15 cellular contexts compared by ENCODE assay signal in the genomic region with DNA sequence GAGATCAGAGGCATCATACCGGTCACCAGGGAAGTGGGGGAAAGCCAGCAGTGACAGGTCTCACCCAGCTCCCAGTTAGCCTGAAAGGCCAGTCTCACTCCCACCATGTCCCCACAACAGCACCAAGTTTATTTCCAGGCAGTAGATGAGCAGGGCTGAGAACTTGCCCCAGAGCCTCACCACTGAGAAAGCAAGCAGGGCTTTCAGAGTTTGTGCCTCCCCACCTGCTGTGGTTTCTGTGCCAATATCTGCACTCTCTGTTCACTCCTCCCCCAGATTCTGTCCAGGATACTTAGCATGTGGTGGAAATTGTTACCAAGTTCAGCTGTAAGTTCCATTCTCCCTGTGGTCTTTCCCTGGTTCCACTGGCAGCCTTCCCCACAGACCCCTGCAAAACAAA.
A peak's percentile ranks its signal among the peaks of the same experiment; 100 is the strongest.
DNase-seq lines count a peak whose midpoint lies in the region; ATAC-seq and TF ChIP-seq lines count a peak whose summit lies in the region.
"Had no signal": no experiment of that assay in that cellular context is flagged by ENCODE, and none has a peak within 500 bp of the region (broad histone marks: within the 10 kb centered on the region; RNA-seq: fewer than 3 reads in every experiment).

No MANE protein-coding gene starts in this region.

- WGBS in gastroesophageal sphincter (ENCODE audit: low coverage in 1 of 2), 2 donors = no CpG with 5 or more reads among the region's 1 CpG

- CTCF ChIA-PET in CD8-positive, alpha-beta memory T cell (lab: Charles Lee) = no interaction called here

- no peaks in the 10 kb centered on the region for H3K9me3 ChIP-seq in CD8-positive, alpha-beta memory T cell (ENCODE audit: low read length)
- H3K9me3 ChIP-seq in gastroesophageal sphincter (no peaks in the 10 kb centered on the region), Karpas-422 (ENCODE audit: low read length) (no peaks in the 10 kb centered on the region), neural progenitor cell (ENCODE audit: low read depth) (no peaks in the 10 kb centered on the region)

- no peaks in the 10 kb centered on the region for H4K20me1 ChIP-seq in Karpas-422 (ENCODE audit: insufficient read depth, low read depth, low read length)
- no peaks in the 10 kb centered on the region for H4K20me1 ChIP-seq in neural progenitor cell (ENCODE audit: low read depth)

- TF ChIP-seq CTCF in gastroesophageal sphincter (IDR thresholded peaks at IDR 0.05) = no peak
- no peak for TF ChIP-seq CTCF in neural progenitor cell (IDR thresholded peaks at IDR 0.05)

- H3K4me3 Mint-ChIP-seq in CD8-positive, alpha-beta memory T cell = no peak overlapping the region
- H3K4me3 Mint-ChIP-seq in neural progenitor cell = no peak overlapping the region
- H3K4me3 Mint-ChIP-seq: CD14-positive monocyte, GM23338 had no signal

- H2AFZ ChIP-seq in Karpas-422 (ENCODE audit: low read length) = no peak overlapping the region
- no peak overlapping the region for H2AFZ ChIP-seq in neural progenitor cell (replicated peaks)
- H2AFZ ChIP-seq: GM23338 had no signal

- POLR2A ChIA-PET in CD8-positive, alpha-beta memory T cell (lab: Charles Lee) = no interaction called here

- H3K4me2 ChIP-seq in Karpas-422 (ENCODE audit: low read depth, low read length, poor library complexity, severe bottlenecking) (no peak overlapping the region), neural progenitor cell (no peak overlapping the region)
- H3K4me2 ChIP-seq: GM23338 had no signal

- H3K79me2 ChIP-seq in Karpas-422 (ENCODE audit: low read length) = no peaks in the 10 kb centered on the region
- H3K79me2 ChIP-seq in neural progenitor cell (ENCODE audit: low read depth) = no peaks in the 10 kb centered on the region

- peak; percentile 41 for ATAC-seq in GM18909 (IDR thresholded peaks at IDR 0.05; ENCODE audit: poor library complexity, unreplicated experiment)
- peak; percentile 49 for ATAC-seq in HG03432 (IDR thresholded peaks at IDR 0.05; ENCODE audit: unreplicated experiment)
- ATAC-seq in gastroesophageal sphincter = no peak
- ATAC-seq in GM18873 (IDR thresholded peaks at IDR 0.05; ENCODE audit: low FRiP score, unreplicated experiment) = no peak
- ATAC-seq: GM23338 had no signal

- no peaks in the 10 kb centered on the region for H3K27me3 ChIP-seq in CD8-positive, alpha-beta memory T cell (ENCODE audit: insufficient read depth, low read length, poor library complexity, severe bottlenecking)
- H3K27me3 ChIP-seq in gastroesophageal sphincter (no peaks in the 10 kb centered on the region), Karpas-422 (ENCODE audit: low read length) (no peaks in the 10 kb centered on the region), neural progenitor cell (no peaks in the 10 kb centered on the region)

- DNase-seq in CD8-positive, alpha-beta memory T cell = no peak
- peak; percentile 77 for DNase-seq in OCI-M1 (lab: John Stamatoyannopoulos, UW)
- no peak for DNase-seq in Karpas-422
- no peak for DNase-seq in neural progenitor cell (ENCODE audit: low spot score)
- DNase-seq: DMS53, GF-D8, H7, KBM-7 had no signal

- H3K36me3 Mint-ChIP-seq in CD8-positive, alpha-beta memory T cell = no peaks in the 10 kb centered on the region
- H3K36me3 Mint-ChIP-seq in neural progenitor cell = no peaks in the 10 kb centered on the region
- H3K36me3 Mint-ChIP-seq: CD14-positive monocyte had no signal

- H3K27me3 Mint-ChIP-seq in CD8-positive, alpha-beta memory T cell = no peaks in the 10 kb centered on the region
- H3K27me3 Mint-ChIP-seq in neural progenitor cell (ENCODE audit: insufficient read depth, low read depth) = peaks cover 5% of the 10 kb centered on the region

- H3F3A ChIP-seq in neural progenitor cell (ENCODE audit: low read depth) = no peaks in the 10 kb centered on the region

- no peak overlapping the region for H3K27ac Mint-ChIP-seq in CD8-positive, alpha-beta memory T cell
- no peak overlapping the region for H3K27ac Mint-ChIP-seq in neural progenitor cell
- H3K27ac Mint-ChIP-seq: CD14-positive monocyte, GM23338 had no signal

- no peaks in the 10 kb centered on the region for H3K4me1 ChIP-seq in CD8-positive, alpha-beta memory T cell (ENCODE audit: insufficient read depth, low read length)
- H3K4me1 ChIP-seq in gastroesophageal sphincter (no peaks in the 10 kb centered on the region), Karpas-422 (ENCODE audit: low read length) (no peaks in the 10 kb centered on the region), neural progenitor cell (no peaks in the 10 kb centered on the region)

- H3K9ac ChIP-seq in Karpas-422 (ENCODE audit: low read length) = no peak overlapping the region
- no peak overlapping the region for H3K9ac ChIP-seq in neural progenitor cell

- H3K9me2 ChIP-seq in Karpas-422 (replicated peaks; ENCODE audit: insufficient read depth, low read length) = no peaks in the 10 kb centered on the region

- TF ChIP-seq EP300 in gastroesophageal sphincter (IDR thresholded peaks at IDR 0.05) = no peak

- peaks cover 0 to 16% (median 5%) of the 10 kb centered on the region in 5 donors for H3K9me3 Mint-ChIP-seq in CD8-positive, alpha-beta memory T cell
- no peaks in the 10 kb centered on the region for H3K9me3 Mint-ChIP-seq in neural progenitor cell

- peak overlapping the region; percentile 65 for H3K27ac ChIP-seq in CD8-positive, alpha-beta memory T cell (ENCODE audit: low read depth, low read length)
- H3K27ac ChIP-seq in gastroesophageal sphincter (no peak overlapping the region), Karpas-422 (ENCODE audit: low read length) (no peak overlapping the region), neural progenitor cell (no peak overlapping the region)
- H3K27ac ChIP-seq: 22Rv1 had no signal

- no peaks in the 10 kb centered on the region for H3K36me3 ChIP-seq in CD8-positive, alpha-beta memory T cell (ENCODE audit: insufficient read depth, low read length)
- H3K36me3 ChIP-seq in gastroesophageal sphincter (no peaks in the 10 kb centered on the region), Karpas-422 (ENCODE audit: insufficient read depth, low read length) (no peaks in the 10 kb centered on the region), neural progenitor cell (no peaks in the 10 kb centered on the region)

- no peaks in the 10 kb centered on the region for H3K4me1 Mint-ChIP-seq in CD8-positive, alpha-beta memory T cell
- H3K4me1 Mint-ChIP-seq in neural progenitor cell = no peaks in the 10 kb centered on the region
- H3K4me1 Mint-ChIP-seq: CD14-positive monocyte, GM23338 had no signal

- no peak overlapping the region for H3K4me3 ChIP-seq in CD8-positive, alpha-beta memory T cell (ENCODE audit: low read length)
- H3K4me3 ChIP-seq in gastroesophageal sphincter (no peak overlapping the region), Karpas-422 (ENCODE audit: low read length) (no peak overlapping the region), neural progenitor cell (no peak overlapping the region)
- H3K4me3 ChIP-seq: GM23338 had no signal

- TF ChIP-seq POLR2A in gastroesophageal sphincter (IDR thresholded peaks at IDR 0.05) = no peak

Comparison
In these comparisons a context has a peak if more than half of its experiments do, and no peak if none do; other contexts are left out.
1. ATAC-seq: peak in GM18909 (single experiment) and HG03432 (single experiment); none in gastroesophageal sphincter (single experiment) and GM18873 (single experiment).